ENCODE assay signal across 1 cellular context in genomic region chr6:31958412-31958740, GRCh38.
TF ChIP-seq lines count a peak whose summit lies in the region.

No MANE protein-coding gene starts in this region.

TF ChIP-seq in K562, 482 proteins besides CTCF, POLR2A, EP300 and RAD21 (continued from another document):
- TF ChIP-seq ATF3 (IDR thresholded peaks at IDR 0.05), result no peak
- 0 out of 2 replicates have a peak, but pooled peaks have one; percentile 65 for TF ChIP-seq ATF3 (CRISPR knock-in tag; conservative IDR thresholded peaks at IDR 0.05)
- TF ChIP-seq ZNF277 (CRISPR knock-in tag; IDR thresholded peaks at IDR 0.05; ENCODE audit: borderline replicate concordance), result 0 out of 2 replicates have a peak, but pooled peaks have one; percentile 37
- TF ChIP-seq ERF (CRISPR knock-in tag; IDR thresholded peaks at IDR 0.05), result 0 out of 2 replicates have a peak, but pooled peaks have one; percentile 58
- no peak for TF ChIP-seq ZNF830 (CRISPR knock-in tag; IDR thresholded peaks at IDR 0.05)
- 0 out of 2 replicates have a peak, but pooled peaks have one; percentile 16 for TF ChIP-seq SMARCC2 (IDR thresholded peaks at IDR 0.05; ENCODE audit: low read depth)
- TF ChIP-seq HMG20A (CRISPR knock-in tag; conservative IDR thresholded peaks at IDR 0.05), result 0 out of 2 replicates have a peak, but pooled peaks have one; percentile 26
- no peak for TF ChIP-seq FOS (IDR thresholded peaks at IDR 0.05; ENCODE audit: extremely low read depth, insufficient read length)
- 0 out of 2 replicates have a peak, but pooled peaks have one; percentile 7 for TF ChIP-seq TAL1 (IDR thresholded peaks at IDR 0.05)
- TF ChIP-seq TAF15 (IDR thresholded peaks at IDR 0.05; ENCODE audit: low read depth, low read length), result no peak
- TF ChIP-seq MTF1 (CRISPR knock-in tag; IDR thresholded peaks at IDR 0.05; ENCODE audit: borderline replicate concordance), result 0 out of 2 replicates have a peak, but pooled peaks have one; percentile 69
- no peak for TF ChIP-seq RERE (CRISPR knock-in tag; IDR thresholded peaks at IDR 0.05; ENCODE audit: borderline replicate concordance)
- 0 out of 2 replicates have a peak, but pooled peaks have one; percentile 52 for TF ChIP-seq HOMEZ (CRISPR knock-in tag; IDR thresholded peaks at IDR 0.05)
- TF ChIP-seq ZBTB26 (CRISPR knock-in tag; IDR thresholded peaks at IDR 0.05), result peak; percentile 86; the same call in 1 of the 2 replicates
- TF ChIP-seq CHD1 (IDR thresholded peaks at IDR 0.05; ENCODE audit: low read length), result peak; percentile 71
- no peak for TF ChIP-seq ZNF41 (CRISPR knock-in tag; conservative IDR thresholded peaks at IDR 0.05)
